In genomic region chr12:2248901-2249381, GRCh38 we compare ENCODE assay signal across 1 cellular context.
TF ChIP-seq lines count a peak whose summit lies in the region.

No MANE protein-coding gene starts in this region.

TF ChIP-seq in GM23338, 12 proteins besides CTCF, POLR2A, EP300 and RAD21 (continued from another document):
- no peak for TF ChIP-seq ZNF462 (CRISPR knock-in tag; IDR thresholded peaks at IDR 0.05)
- TF ChIP-seq ETS1 (IDR thresholded peaks at IDR 0.05), result no peak
TF ChIP-seq in GM23338: peak in this region for 0.
